In the genomic region with DNA sequence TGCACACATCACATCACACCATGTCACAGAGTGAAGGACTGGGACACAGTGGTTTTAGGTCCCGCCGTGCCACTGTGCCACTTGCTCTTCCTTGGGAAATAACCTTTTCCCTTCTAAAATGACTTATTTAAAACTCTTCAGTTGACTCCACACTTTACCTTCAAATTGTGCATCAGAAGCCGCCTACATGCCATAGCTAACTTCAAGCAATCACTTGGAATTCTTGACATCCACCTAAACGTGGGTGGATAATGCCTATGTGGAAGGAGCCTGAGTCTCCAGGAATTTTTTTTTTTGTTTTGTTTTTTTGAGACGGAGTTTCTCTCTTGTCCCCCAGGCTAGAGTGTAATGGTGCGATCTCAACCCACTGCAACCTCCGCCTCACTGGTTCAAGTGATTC, we compare ENCODE assay signal across 31 cellular contexts.
"Had no signal": no experiment of that assay in that cellular context is flagged by ENCODE, and none has a peak within 500 bp of the region (broad histone marks: within the 10 kb centered on the region; RNA-seq: fewer than 3 reads in every experiment).

No MANE protein-coding gene starts in this region.

- H3K36me3 ChIP-seq: adrenal gland, ascending aorta, brain microvascular endothelial cell, breast epithelium, cardiac muscle cell had no signal

- FAIRE-seq: astrocyte, bronchial epithelial cell had no signal

- H3K4me3 ChIP-seq: adrenal gland, ascending aorta, body of pancreas, breast epithelium, cardiac muscle cell had no signal

- H3K4me1 ChIP-seq: ascending aorta, body of pancreas, breast epithelium had no signal

- DNase-seq: activated effector memory CD4-positive, alpha-beta T cell treated with anti-CD3 and anti-CD28 coated beads, Interleukin-2, amount 50 U/mL, for 16 hours; activated effector memory CD4-positive, alpha-beta T cell treated with Interleukin-2 at 50 U/mL for 16 hours; activated gamma-delta T cell; activated gamma-delta T cell treated with Interleukin-2 at 50 U/mL for 16 hours; activated naive CD4-positive, alpha-beta T cell; activated naive CD4-positive, alpha-beta T cell treated with anti-CD3 and anti-CD28 coated beads for 36 hours; activated naive CD4-positive, alpha-beta T cell treated with anti-CD3 and anti-CD28 coated beads, Interleukin-2, amount 10 ng/mL, durations not matched to agents 7 days and 5 days; activated naive CD4-positive, alpha-beta T cell treated with anti-CD3 and anti-CD28 coated beads, Interleukin-2, amount 50 U/mL, for 16 hours; activated naive CD4-positive, alpha-beta T cell treated with Interleukin-2 at 50 U/mL for 16 hours; activated naive CD8-positive, alpha-beta T cell treated with anti-CD3 and anti-CD28 coated beads for 36 hours; activated naive CD8-positive, alpha-beta T cell treated with anti-CD3 and anti-CD28 coated beads, Interleukin-2, amount 10 ng/mL, durations not matched to agents 7 days and 5 days; activated naive CD8-positive, alpha-beta T cell treated with anti-CD3 and anti-CD28 coated beads, Interleukin-2, amount 50 U/mL, for 24 hours; activated T-cell treated with anti-CD3 and anti-CD28 coated beads, Interleukin-2, amount 50 U/mL, for 1 hour; activated T-cell treated with anti-CD3 and anti-CD28 coated beads, Interleukin-2, amount 50 U/mL, for 24 hours; activated T-cell treated with anti-CD3 and anti-CD28 coated beads, Interleukin-2, amount 50 U/mL, for 4 hours; activated T-cell treated with anti-CD3 and anti-CD28 coated beads, Interleukin-2, amount 50 U/mL, for 48 hours; activated T-cell treated with anti-CD3 and anti-CD28 coated beads, Interleukin-2, amount 50 U/mL, for 72 hours; adrenal gland; amniotic stem cell; amygdala; anterior cingulate cortex; aorta; body of pancreas; brain microvascular endothelial cell; central memory CD4-positive, alpha-beta T cell; cerebellar nuclear complex had no signal

- H3K27ac ChIP-seq: adrenal gland, ascending aorta, body of pancreas, brain microvascular endothelial cell, breast epithelium, cardiac muscle cell had no signal

- H3K9me3 ChIP-seq: adrenal gland, ascending aorta, body of pancreas, breast epithelium had no signal

- H3K27me3 ChIP-seq: adrenal gland, ascending aorta, body of pancreas, brain microvascular endothelial cell, breast epithelium, cardiac muscle cell had no signal
